Comparison of ENCODE assay signal across 8 cellular contexts in the genomic region with DNA sequence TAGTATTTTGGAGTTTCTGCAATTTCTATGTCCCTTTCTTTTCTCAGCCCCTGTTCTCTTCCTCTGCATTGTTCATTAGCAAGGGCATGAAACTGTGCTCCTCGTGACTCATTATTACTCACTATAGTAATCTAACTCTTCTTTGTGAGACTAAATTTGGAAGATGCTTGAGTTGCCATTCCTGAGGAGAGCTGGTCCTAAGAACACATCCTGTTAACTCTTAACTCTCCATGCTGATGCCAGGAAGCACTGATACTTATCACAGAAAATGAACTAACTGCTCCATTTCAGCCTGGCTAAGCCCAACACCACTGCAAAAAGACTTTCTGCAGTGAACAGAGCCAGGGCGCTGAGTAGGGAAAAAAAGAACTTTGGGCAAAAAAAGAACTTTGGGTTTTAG. TPM values are rescaled to one million over a fixed set of nuclear protein-coding genes. Genes with fewer than 3 reads are reported as not detected.
A peak's percentile ranks its signal among the peaks of the same experiment; 100 is the strongest.
DNase-seq lines count a peak whose midpoint lies in the region; ATAC-seq and TF ChIP-seq lines count a peak whose summit lies in the region.

No MANE protein-coding gene starts in this region.

- H3K27ac ChIP-seq in left lung (peak overlapping the region; percentile 60 to 88), vagina (peak overlapping the region; percentile 86)

- H3K4me1 ChIP-seq in left lung (peaks cover 26 to 49% of the 10 kb centered on the region in 2 donors), vagina (peaks cover 49% of the 10 kb centered on the region)

- peak; percentile 88 for ATAC-seq in left lung
- ATAC-seq in HG03565 (IDR thresholded peaks at IDR 0.05; ENCODE audit: unreplicated experiment) = no peak

- DNase-seq in COLO829 (ENCODE audit: low spot score) (peak; percentile 67), M059J (ENCODE audit: low read depth) (peak; percentile 97), brain pericyte (ENCODE audit: low read depth, low spot score) (peak; percentile 63), left lung (no peak), vagina (ENCODE audit: extremely low spot score in 2 of 2) (peak in 1 of 2 donors; percentile 84), NCI-H2081 (lab: John Stamatoyannopoulos, UW) (no peak), NCI-H146 treated with DMSO at 0.1 percent for 48 hours (lab: John Stamatoyannopoulos, UW; ENCODE audit: unreplicated experiment) (no peak)

- H3K9me3 ChIP-seq in left lung (no peaks in the 10 kb centered on the region), vagina (no peaks in the 10 kb centered on the region)

- intact Hi-C loops in left lung (cut with DNase I) (loop anchor here (5.0 to 10.0 kb wide), 3 partner anchors 115 to 180 kb away; no protein-coding TSS in a partner anchor), vagina (cut with DNase I) (loop anchor here (5.0 to 10.0 kb wide), 2 partner anchors 120 to 297 kb away; no protein-coding TSS in a partner anchor)

- no peak for TF ChIP-seq POLR2A in vagina (IDR thresholded peaks at IDR 0.05)

- H3K27me3 ChIP-seq in left lung = no peaks in the 10 kb centered on the region
- no peaks in the 10 kb centered on the region for H3K27me3 ChIP-seq in vagina

- H3K4me3 ChIP-seq in left lung (no peak overlapping the region), vagina (no peak overlapping the region)

- TF ChIP-seq CTCF in left lung (IDR thresholded peaks at IDR 0.05) (no peak), vagina (IDR thresholded peaks at IDR 0.05) (no peak)

- no peaks in the 10 kb centered on the region for H3K36me3 ChIP-seq in left lung
- H3K36me3 ChIP-seq in vagina = no peaks in the 10 kb centered on the region

RNA-seq across cellular contexts. Expression of a gene that starts 10.6 kb away (rescaled TPM):
- total RNA-seq in M059J (2014; rRNA removed; shearing (Covaris generic)) = 182 and 247 TPM in 2 replicates
- total RNA-seq in left lung = 100 to 1,000 TPM; 206 to 217 TPM
- total RNA-seq in vagina = 223 TPM

RNA-seq across cellular contexts. Expression of a gene that starts 19.4 kb away (rescaled TPM):
- total RNA-seq in M059J (2014; rRNA removed; shearing (Covaris generic)) = 0.15 and 0.20 TPM in 2 replicates
- total RNA-seq in left lung = 1 to 10 TPM; 4.2 to 7.3 TPM
- total RNA-seq in vagina = 17.7 TPM

Comparison
In these comparisons a context has a peak if more than half of its experiments do, and no peak if none do; other contexts are left out.
1. DNase-seq: peak in COLO829 (single experiment), M059J (single experiment) and brain pericyte (single experiment); none in left lung (0 of 2), NCI-H2081 (0 of 2) and NCI-H146 treated with DMSO at 0.1 percent for 48 hours (single experiment).